8 cellular contexts compared by ENCODE assay signal in genomic region chr3:139329364-139329850, GRCh38. TPM values are rescaled to one million over a fixed set of nuclear protein-coding genes. Genes with fewer than 3 reads are reported as not detected.
DNase-seq lines count a peak whose midpoint lies in the region; ATAC-seq lines count a peak whose summit lies in the region.

No MANE protein-coding gene starts in this region.

- H3K9me3 Mint-ChIP-seq in T-helper 1 cell treated with Interleukin-12 subunit alpha and Interleukin-12 subunit beta and Interleukin-4 antibody, amounts not matched to agents 30 μg/mL and 1 μg/mL, for 36 hours = no peaks in the 10 kb centered on the region

- peaks cover 28% of the 10 kb centered on the region for H3K27me3 Mint-ChIP-seq in T-helper 1 cell treated with Interleukin-12 subunit alpha and Interleukin-12 subunit beta and Interleukin-4 antibody, amounts not matched to agents 30 μg/mL and 1 μg/mL, for 36 hours (ENCODE audit: low read depth)

- no peak overlapping the region for H3K27ac Mint-ChIP-seq in T-helper 1 cell treated with Interleukin-12 subunit alpha and Interleukin-12 subunit beta and Interleukin-4 antibody, amounts not matched to agents 30 μg/mL and 1 μg/mL, for 36 hours

- peaks cover 4% of the 10 kb centered on the region for H3K4me1 Mint-ChIP-seq in T-helper 1 cell treated with Interleukin-12 subunit alpha and Interleukin-12 subunit beta and Interleukin-4 antibody, amounts not matched to agents 30 μg/mL and 1 μg/mL, for 36 hours (ENCODE audit: low read depth)

- ATAC-seq in HG02870 (IDR thresholded peaks at IDR 0.05; ENCODE audit: unreplicated experiment) (peak; percentile 93), sciatic nerve (peak; percentile 95)

- DNase-seq in NCI-H187 (lab: John Stamatoyannopoulos, UW) (peak; percentile 32 to 33), NCI-H187 treated with DMSO at 0.1 percent for 48 hours (lab: John Stamatoyannopoulos, UW) (no peak), NCI-H1436 treated with DMSO at 0.1 percent for 48 hours (lab: John Stamatoyannopoulos, UW) (peak; percentile 39), amniotic epithelial cell (ENCODE audit: low read depth) (peak; percentile 69), hepatic stellate cell (ENCODE audit: low spot score) (peak; percentile 88), sciatic nerve (ENCODE audit: low spot score) (peak; percentile 92)

- peak overlapping the region; percentile 52 for H3K4me3 Mint-ChIP-seq in T-helper 1 cell treated with Interleukin-12 subunit alpha and Interleukin-12 subunit beta and Interleukin-4 antibody, amounts not matched to agents 30 μg/mL and 1 μg/mL, for 36 hours

- no peaks in the 10 kb centered on the region for H3K36me3 Mint-ChIP-seq in T-helper 1 cell treated with Interleukin-12 subunit alpha and Interleukin-12 subunit beta and Interleukin-4 antibody, amounts not matched to agents 30 μg/mL and 1 μg/mL, for 36 hours (ENCODE audit: low read depth)

- intact Hi-C loops in sciatic nerve (cut with DNase I) = loop anchor here (5.0 kb wide), 1 partner anchor 222 kb away; no protein-coding TSS in a partner anchor

RNA-seq across cellular contexts. Expression of gene MRPS22, which starts 14.4 kb away (rescaled TPM):
- 27.6 TPM for total RNA-seq in sciatic nerve
